In the genomic region with DNA sequence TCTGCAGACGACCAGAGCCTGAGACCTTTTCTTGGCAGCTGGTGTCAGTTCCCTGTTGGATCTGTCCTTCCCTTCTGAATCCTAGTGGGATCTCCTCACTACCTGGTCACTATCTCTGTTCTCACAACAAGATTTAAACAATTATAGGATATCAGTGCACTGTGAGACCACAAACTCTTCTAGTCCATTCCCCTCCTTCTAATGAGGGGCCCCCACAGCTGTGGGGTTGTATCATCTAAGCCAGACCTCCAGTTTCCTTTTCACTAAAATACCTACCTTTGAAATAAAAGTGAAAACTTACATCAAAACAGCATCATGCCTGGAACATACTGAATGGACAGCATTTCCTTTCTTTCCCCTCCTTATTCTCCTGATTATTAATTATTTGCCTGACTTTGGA, we compare ENCODE assay signal across 28 cellular contexts.
DNase-seq lines count a peak whose midpoint lies in the region; ATAC-seq and TF ChIP-seq lines count a peak whose summit lies in the region.
"Had no signal": no experiment of that assay in that cellular context is flagged by ENCODE, and none has a peak within 500 bp of the region (broad histone marks: within the 10 kb centered on the region; RNA-seq: fewer than 3 reads in every experiment).

No MANE protein-coding gene starts in this region.

- peaks cover 7% of the 10 kb centered on the region for H3K36me3 Mint-ChIP-seq in activated naive CD4-positive, alpha-beta T cell treated with anti-CD3 and anti-CD28 coated beads for 36 hours (ENCODE audit: low read depth)
- H3K36me3 Mint-ChIP-seq in T-helper 17 cell (ENCODE audit: low read depth): peaks cover 2% of the 10 kb centered on the region
- H3K36me3 Mint-ChIP-seq in glutamatergic neuron (ENCODE audit: unreplicated experiment): no peaks in the 10 kb centered on the region

- no peak overlapping the region for H3K4me3 ChIP-seq in ovary
- H3K4me3 ChIP-seq: esophagus muscularis mucosa, hepatocyte, pancreas, right atrium auricular region, thyroid gland had no signal

- no peak for TF ChIP-seq EP300 in ovary (IDR thresholded peaks at IDR 0.05)

- ATAC-seq in T-helper 17 cell (no peak), HG03571 (IDR thresholded peaks at IDR 0.05; ENCODE audit: unreplicated experiment) (no peak)
- ATAC-seq: pancreas had no signal

- peak; percentile 19 for DNase-seq in activated naive CD4-positive, alpha-beta T cell treated with anti-CD3 and anti-CD28 coated beads for 36 hours
- no peak for DNase-seq in activated naive CD4-positive, alpha-beta T cell treated with anti-CD3 and anti-CD28 coated beads, Interleukin-2, amount 50 U/mL, for 16 hours
- DNase-seq in T-helper 17 cell (no peak), glutamatergic neuron (no peak), substantia nigra (lab: John Stamatoyannopoulos, UW) (no peak), ovary (no peak)
- DNase-seq: activated CD8-positive, alpha-beta memory T cell treated with anti-CD3 and anti-CD28 coated beads for 24 hours; cortex of kidney; endodermal cell; foreskin melanocyte; HCEC 1CT; mesendoderm; NCI-H1694; NCI-H2171; NCI-H526; pancreas; RPMI8226; stimulated activated CD4-positive, alpha-beta T cell treated with anti-CD3 and anti-CD28 coated beads, Interleukin-12 subunit alpha, Interleukin-12 subunit beta, amount 100 ng/mL, for 4 hours; stimulated activated CD4-positive, alpha-beta T cell treated with anti-CD3 and anti-CD28 coated beads, Interleukin-4, amount 100 ng/mL, for 24 hours; stimulated activated naive CD4-positive, alpha-beta T cell; T-helper 9 cell; thyroid gland had no signal

- peaks cover 17% of the 10 kb centered on the region for H3K4me1 ChIP-seq in ovary (ENCODE audit: insufficient read depth)
- H3K4me1 ChIP-seq: pancreas had no signal

- H3K27ac Mint-ChIP-seq in activated naive CD4-positive, alpha-beta T cell treated with anti-CD3 and anti-CD28 coated beads for 36 hours: peak overlapping the region; percentile 19
- H3K27ac Mint-ChIP-seq in T-helper 17 cell (peak overlapping the region; percentile 54), glutamatergic neuron (ENCODE audit: unreplicated experiment) (peak overlapping the region; percentile 16)
- H3K27ac Mint-ChIP-seq: activated T-helper 2 cell treated with anti-CD3 and anti-CD28 coated beads, Interferon-gamma antibody, Interleukin-2, Interleukin-4, amounts not matched to agents 10 μg/mL and 5 μg/mL and 100 μg/mL, durations not matched to agents 14 hours and 24 hours and 36 hours; CD14-positive monocyte; endodermal cell had no signal

- H3K9me3 ChIP-seq in T-helper 17 cell (ENCODE audit: control insufficient read depth, low read length, poor library complexity, severe bottlenecking) (no peaks in the 10 kb centered on the region), ovary (no peaks in the 10 kb centered on the region)
- H3K9me3 ChIP-seq: esophagus muscularis mucosa, pancreas, right atrium auricular region, thyroid gland had no signal

- H3K36me3 ChIP-seq in ovary: no peaks in the 10 kb centered on the region
- H3K36me3 ChIP-seq: esophagus muscularis mucosa, pancreas, right atrium auricular region, thyroid gland had no signal

- H3K27me3 ChIP-seq in ovary: no peaks in the 10 kb centered on the region
- H3K27me3 ChIP-seq: esophagus muscularis mucosa, hepatocyte, pancreas, right atrium auricular region, thyroid gland had no signal

- CTCF ChIA-PET in activated naive CD4-positive, alpha-beta T cell treated with anti-CD3 and anti-CD28 coated beads for 36 hours (lab: Charles Lee): interaction anchor here (1.0 kb wide), 1 partner anchor 10 kb away, joined by 3 read pairs; no protein-coding TSS in a partner anchor

- no peaks in the 10 kb centered on the region for H3K9me3 Mint-ChIP-seq in activated naive CD4-positive, alpha-beta T cell treated with anti-CD3 and anti-CD28 coated beads for 36 hours
- peaks cover 6% of the 10 kb centered on the region for H3K9me3 Mint-ChIP-seq in glutamatergic neuron (ENCODE audit: unreplicated experiment)
- H3K9me3 Mint-ChIP-seq: activated T-helper 2 cell treated with anti-CD3 and anti-CD28 coated beads, Interferon-gamma antibody, Interleukin-2, Interleukin-4, amounts not matched to agents 10 μg/mL and 5 μg/mL and 100 μg/mL, durations not matched to agents 14 hours and 24 hours and 36 hours; CD14-positive monocyte; endodermal cell had no signal

- H3K4me3 Mint-ChIP-seq in activated naive CD4-positive, alpha-beta T cell treated with anti-CD3 and anti-CD28 coated beads for 36 hours: no peak overlapping the region
- H3K4me3 Mint-ChIP-seq in T-helper 17 cell (no peak overlapping the region), glutamatergic neuron (ENCODE audit: unreplicated experiment) (no peak overlapping the region)
- H3K4me3 Mint-ChIP-seq: CD14-positive monocyte, endodermal cell had no signal

- H3K4me1 Mint-ChIP-seq in activated naive CD4-positive, alpha-beta T cell treated with anti-CD3 and anti-CD28 coated beads for 36 hours (ENCODE audit: low read depth): peaks cover 83% of the 10 kb centered on the region
- peaks cover 30% of the 10 kb centered on the region for H3K4me1 Mint-ChIP-seq in T-helper 17 cell
- H3K4me1 Mint-ChIP-seq in glutamatergic neuron (ENCODE audit: low read depth, unreplicated experiment): peaks cover 42% of the 10 kb centered on the region

- TF ChIP-seq CTCF in glutamatergic neuron (IDR thresholded peaks at IDR 0.05; ENCODE audit: partially characterized antibody, unreplicated experiment) (no peak), ovary (IDR thresholded peaks at IDR 0.05) (no peak)

- WGBS in ovary, 3 donors: 50 to 67% (median 60%) methylated on average over 1 of the region's 1 CpG

- TF ChIP-seq POLR2A in ovary (IDR thresholded peaks at IDR 0.05): no peak

- H3K27ac ChIP-seq in substantia nigra (ENCODE audit: low read depth, low read length, poor library complexity, severe bottlenecking) (peak overlapping the region; percentile 19), ovary (no peak overlapping the region)
- H3K27ac ChIP-seq: hepatocyte, pancreas, right atrium auricular region, thyroid gland had no signal

- intact Hi-C loops in activated naive CD4-positive, alpha-beta T cell treated with anti-CD3 and anti-CD28 coated beads for 36 hours (cut with micrococcal nuclease): no loop called here
- intact Hi-C loops in ovary (cut with DNase I): no loop called here

- no peaks in the 10 kb centered on the region for H3K27me3 Mint-ChIP-seq in activated naive CD4-positive, alpha-beta T cell treated with anti-CD3 and anti-CD28 coated beads for 36 hours (ENCODE audit: low read depth)
- no peaks in the 10 kb centered on the region for H3K27me3 Mint-ChIP-seq in T-helper 17 cell
- H3K27me3 Mint-ChIP-seq in glutamatergic neuron (ENCODE audit: unreplicated experiment): peaks cover 4% of the 10 kb centered on the region
